ENCODE assay signal across 24 cellular contexts in genomic region chr12:84805474-84805858, GRCh38.
"Had no signal": no experiment of that assay in that cellular context is flagged by ENCODE, and none has a peak within 500 bp of the region (broad histone marks: within the 10 kb centered on the region; RNA-seq: fewer than 3 reads in every experiment).

No MANE protein-coding gene starts in this region.

- H3K4me1 Mint-ChIP-seq: activated T-helper 17 cell treated with anti-CD3 and anti-CD28 coated beads, Interleukin-2, amount 50 U/mL, for 72 hours; central memory CD8-positive, alpha-beta T cell; nephron; stimulated activated memory B cell treated with anti-CD40 and anti-IgM and Interleukin-4, amounts not matched to agents 10 μg/mL and 1 μg/mL and 100 μg/mL, for 72 hours had no signal

- H3K4me1 ChIP-seq: ascending aorta, breast epithelium, esophagus squamous epithelium, gastroesophageal sphincter, heart left ventricle, parathyroid adenoma, stomach, suprapubic skin, tibial nerve had no signal

- H3K9me3 Mint-ChIP-seq: activated T-cell treated with anti-CD3 and anti-CD28 coated beads, Interleukin-2, amount 50 U/mL, for 24 hours; activated T-helper 17 cell treated with anti-CD3 and anti-CD28 coated beads, Interleukin-2, amount 50 U/mL, for 72 hours; nephron had no signal

- H3K9ac ChIP-seq: parathyroid adenoma had no signal

- H3K4me3 ChIP-seq: ascending aorta, breast epithelium, esophagus squamous epithelium, gastroesophageal sphincter, heart left ventricle, stomach, suprapubic skin, tibial nerve had no signal

- H3K27me3 Mint-ChIP-seq: activated T-cell treated with anti-CD3 and anti-CD28 coated beads, Interleukin-2, amount 50 U/mL, for 24 hours; central memory CD8-positive, alpha-beta T cell; stimulated activated memory B cell treated with anti-CD40 and anti-IgM and Interleukin-4, amounts not matched to agents 10 μg/mL and 1 μg/mL and 100 μg/mL, for 72 hours had no signal

- H3K27me3 ChIP-seq: ascending aorta, breast epithelium, esophagus squamous epithelium, gastroesophageal sphincter, heart left ventricle, stomach, suprapubic skin, tibial nerve had no signal

- H3K9me3 ChIP-seq: ascending aorta, breast epithelium, esophagus squamous epithelium, gastroesophageal sphincter, heart left ventricle, stomach, suprapubic skin, tibial nerve had no signal

- H3K36me3 ChIP-seq: ascending aorta, breast epithelium, esophagus squamous epithelium, gastroesophageal sphincter, heart left ventricle, stomach, suprapubic skin, tibial nerve, WERI-Rb-1 had no signal

- H3K27ac Mint-ChIP-seq: activated naive CD4-positive, alpha-beta T cell treated with anti-CD3 and anti-CD28 coated beads, Interleukin-2, amount 50 U/mL, for 72 hours; activated T-cell treated with anti-CD3 and anti-CD28 coated beads, Interleukin-2, amount 50 U/mL, for 24 hours; activated T-helper 17 cell treated with anti-CD3 and anti-CD28 coated beads, Interleukin-2, amount 50 U/mL, for 72 hours; nephron; stimulated activated memory B cell treated with anti-CD40 and anti-IgM and Interleukin-4, amounts not matched to agents 10 μg/mL and 1 μg/mL and 100 μg/mL, for 72 hours had no signal

- H3K36me3 Mint-ChIP-seq: activated naive CD4-positive, alpha-beta T cell treated with anti-CD3 and anti-CD28 coated beads, Interleukin-2, amount 50 U/mL, for 72 hours; stimulated activated memory B cell treated with anti-CD40 and anti-IgM and Interleukin-4, amounts not matched to agents 10 μg/mL and 1 μg/mL and 100 μg/mL, for 72 hours had no signal

- DNase-seq: activated CD8-positive, alpha-beta memory T cell treated with anti-CD3 and anti-CD28 coated beads, Interleukin-2, amount 50 U/mL, for 4 hours; activated T-cell treated with anti-CD3 and anti-CD28 coated beads, Interleukin-2, amount 50 U/mL, for 24 hours; esophagus squamous epithelium; heart left ventricle; left ventricle myocardium superior; mammary epithelial cell; midbrain; nucleus accumbens; right cardiac atrium; stimulated activated CD4-positive, alpha-beta T cell treated with anti-CD3 and anti-CD28 coated beads, Interleukin-12 subunit alpha, Interleukin-12 subunit beta, amount 100 ng/mL, for 4 hours; stomach; T-helper 1 cell; WERI-Rb-1 had no signal

- H3K27ac ChIP-seq: ascending aorta, breast epithelium, esophagus squamous epithelium, gastroesophageal sphincter, heart left ventricle, parathyroid adenoma, stomach, suprapubic skin, tibial nerve, WERI-Rb-1 had no signal

- H3K4me3 Mint-ChIP-seq: activated T-cell treated with anti-CD3 and anti-CD28 coated beads, Interleukin-2, amount 50 U/mL, for 24 hours; activated T-helper 17 cell treated with anti-CD3 and anti-CD28 coated beads, Interleukin-2, amount 50 U/mL, for 72 hours; central memory CD8-positive, alpha-beta T cell; nephron; stimulated activated memory B cell treated with anti-CD40 and anti-IgM and Interleukin-4, amounts not matched to agents 10 μg/mL and 1 μg/mL and 100 μg/mL, for 72 hours had no signal
